Comparison of ENCODE assay signal across 8 cellular contexts in genomic region chr20:49187330-49188100, GRCh38. TPM values are rescaled to one million over a fixed set of nuclear protein-coding genes. Genes with fewer than 3 reads are reported as not detected.
A peak's percentile ranks its signal among the peaks of the same experiment; 100 is the strongest.
DNase-seq lines count a peak whose midpoint lies in the region; ATAC-seq and TF ChIP-seq lines count a peak whose summit lies in the region.

No MANE protein-coding gene starts in this region.

- H3K36me3 Mint-ChIP-seq in Calu3 (ENCODE audit: insufficient read depth, unreplicated experiment) = peaks cover 39% of the 10 kb centered on the region

- peak overlapping the region; percentile 84 for H3K27ac Mint-ChIP-seq in Calu3 (ENCODE audit: unreplicated experiment)

- H3K9me3 Mint-ChIP-seq in Calu3 (ENCODE audit: low read depth, unreplicated experiment) = no peaks in the 10 kb centered on the region

- intact Hi-C loops in Calu3 (cut with micrococcal nuclease; ENCODE audit: unreplicated experiment) = loop anchor here (2.0 kb wide), 2 partner anchors 31 to 55 kb away; partner anchors contain the start of gene DDX27

- TSS peak; percentile 70 for BruUV-seq in Calu3 (replicated peaks; lab: Mats Ljungman, UMichigan)

- peaks cover 36% of the 10 kb centered on the region for H3K4me1 Mint-ChIP-seq in Calu3 (ENCODE audit: low read depth, unreplicated experiment)

- CTCF ChIA-PET in Calu3 (lab: Charles Lee) = interaction anchor here (0.6 to 1.8 kb wide), 7 partner anchors 9 to 141 kb away, joined by 3 to 7 read pairs (median 4); partner anchors contain the start of genes CSE1L and DDX27

- TF ChIP-seq CTCF in Calu3 (IDR thresholded peaks at IDR 0.05; ENCODE audit: unreplicated experiment) = no peak

- H3K4me3 Mint-ChIP-seq in Calu3 (ENCODE audit: low read depth, unreplicated experiment) = peak overlapping the region; percentile 97

- peaks cover 13% of the 10 kb centered on the region for H3K27me3 Mint-ChIP-seq in Calu3 (ENCODE audit: unreplicated experiment)

- ATAC-seq in GM21529 (IDR thresholded peaks at IDR 0.05; ENCODE audit: unreplicated experiment) = peak; percentile 25
- ATAC-seq in GM21619 (IDR thresholded peaks at IDR 0.05; ENCODE audit: unreplicated experiment) = no peak

- DNase-seq in Calu3 (peak; percentile 17), NAMALWA (ENCODE audit: low spot score) (peak; percentile 68), germinal center (ENCODE audit: low spot score) (peak; percentile 66), retina (peak; percentile 67), SHP77 treated with DMSO at 0.1 percent for 48 hours (lab: John Stamatoyannopoulos, UW) (no peak)
- DNase-seq in activated T-helper 1 cell treated with anti-CD3 and anti-CD28 coated beads, Interleukin-2, amount 50 U/mL, for 16 hours (ENCODE audit: low read depth in 1 of 2, low spot score in 1 of 2) = peak; percentile 5 to 6

RNA-seq across cellular contexts. Expression of gene STAU1, which starts 0.6 kb away (rescaled TPM):
- total RNA-seq in Calu3 (2022) = 147 and 155 TPM in 2 replicates

RNA-seq across cellular contexts. Expression of gene DDX27, which starts 31.7 kb away (rescaled TPM):
- total RNA-seq in Calu3 (2022) = 87.3 and 96.0 TPM in 2 replicates
